ENCODE assay signal across 8 cellular contexts in the genomic region with DNA sequence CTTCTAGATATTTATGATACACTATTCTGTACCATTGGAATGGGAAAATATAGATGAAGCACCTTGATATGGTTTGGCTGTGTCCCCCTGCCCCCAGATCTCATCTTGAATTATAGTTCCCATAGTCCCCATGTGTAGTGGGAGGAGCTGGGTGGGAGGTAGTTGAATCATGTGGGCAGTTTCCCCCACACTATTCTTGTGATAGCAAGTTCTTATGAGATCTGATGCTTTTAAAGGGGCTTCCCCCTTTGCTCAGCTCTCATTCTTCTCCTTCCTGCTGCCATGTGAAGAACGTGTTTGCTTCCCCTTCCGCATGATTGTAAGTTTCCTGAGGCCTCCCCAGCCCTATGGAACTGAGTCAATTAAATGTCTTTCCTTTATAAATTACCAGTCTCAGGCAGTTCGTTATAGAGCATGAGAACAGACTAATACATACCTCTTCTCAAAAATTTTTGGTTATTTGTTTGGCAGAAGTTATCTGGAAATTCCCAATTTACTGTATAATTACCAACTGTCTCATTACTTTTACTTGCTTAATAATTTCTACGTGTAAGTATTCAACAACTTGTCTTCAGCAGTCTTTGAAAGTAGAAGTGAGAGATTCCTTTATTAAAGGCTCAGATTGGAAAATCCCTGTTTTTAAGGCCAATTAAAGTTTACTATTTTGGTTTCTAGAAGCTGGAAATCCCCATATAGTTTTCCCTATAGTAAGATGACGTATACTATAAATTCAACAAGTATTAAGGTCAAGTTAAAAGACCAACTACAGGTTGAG.
"Had no signal": no experiment of that assay in that cellular context is flagged by ENCODE, and none has a peak within 500 bp of the region (broad histone marks: within the 10 kb centered on the region; RNA-seq: fewer than 3 reads in every experiment).

No MANE protein-coding gene starts in this region.

- ATAC-seq: HCT116, K562 had no signal

- DNase-seq: GM23248, GOT3, H7, IMR-90, KG1 had no signal

- H3K9me3 ChIP-seq: HAP-1 had no signal

- H3K27ac ChIP-seq: GM23248 had no signal

- H3K4me1 ChIP-seq: HAP-1 had no signal

- H3K4me3 ChIP-seq: GM23248, HAP-1, K562 had no signal

- H3K36me3 ChIP-seq: HAP-1 had no signal
